ENCODE assay signal across 27 cellular contexts in genomic region chr15:69930754-69931153, GRCh38.
"Had no signal": no experiment of that assay in that cellular context is flagged by ENCODE, and none has a peak within 500 bp of the region (broad histone marks: within the 10 kb centered on the region; RNA-seq: fewer than 3 reads in every experiment).

No MANE protein-coding gene starts in this region.

- H3K27ac Mint-ChIP-seq: activated CD8-positive, alpha-beta T cell treated with anti-CD3 and anti-CD28 coated beads for 36 hours; activated T-helper 17 cell treated with anti-CD3 and anti-CD28 coated beads, Interleukin-2, amount 50 U/mL, for 72 hours; endodermal cell; natural killer cell; neural progenitor cell; stimulated activated effector memory CD8-positive, alpha-beta T cell treated with anti-CD3 and anti-CD28 coated beads, Interleukin-12 subunit alpha, Interleukin-12 subunit beta, amount 100 ng/mL, for 72 hours; stimulated activated naive CD8-positive, alpha-beta T cell treated with anti-CD3 and anti-CD28 coated beads, Interleukin-15, Interleukin-2, amounts not matched to agents 100 ng/mL and 50 ng/mL, for 24 hours; T-helper 17 cell; type B pancreatic cell; WTC11 had no signal

- H3K9me3 Mint-ChIP-seq: natural killer cell had no signal

- H3K27ac ChIP-seq: hepatocyte, neural progenitor cell, right lobe of liver, uterus had no signal

- ATAC-seq: activated CD8-positive, alpha-beta T cell treated with anti-CD3 and anti-CD28 coated beads for 36 hours; activated T-cell treated with anti-CD3 and anti-CD28 coated beads, Interleukin-2, amount 50 U/mL, for 4 hours; activated T-helper 17 cell treated with anti-CD3 and anti-CD28 coated beads, Interleukin-2, amount 50 U/mL, for 72 hours; natural killer cell; right lobe of liver; stimulated activated effector memory CD8-positive, alpha-beta T cell treated with anti-CD3 and anti-CD28 coated beads, Interleukin-12 subunit alpha, Interleukin-12 subunit beta, amount 100 ng/mL, for 72 hours; T-helper 17 cell; WTC11 had no signal

- H3K36me3 ChIP-seq: neural progenitor cell, right lobe of liver, uterus had no signal

- DNase-seq: activated CD4-positive, alpha-beta T cell treated with anti-CD3 and anti-CD28 coated beads, Interleukin-2, amount 50 U/mL, for 1 hour; activated CD8-positive, alpha-beta T cell treated with anti-CD3 and anti-CD28 coated beads for 36 hours; activated gamma-delta T cell treated with Interleukin-2 at 50 U/mL for 16 hours; activated naive CD4-positive, alpha-beta T cell treated with anti-CD3 and anti-CD28 coated beads, Interleukin-2, amount 50 U/mL, for 16 hours; activated T-cell treated with anti-CD3 and anti-CD28 coated beads, Interleukin-2, amount 50 U/mL, for 4 hours; amygdala; central memory CD4-positive, alpha-beta T cell; endodermal cell; foreskin melanocyte; islet precursor cell; midbrain; natural killer cell; occipital lobe; right lobe of liver; small intestine; stimulated activated CD4-positive, alpha-beta T cell treated with anti-CD3 and anti-CD28 coated beads, Interleukin-4, amount 100 ng/mL, for 24 hours; substantia nigra; T-helper 17 cell; T1000; uterus had no signal

- H3K4me3 Mint-ChIP-seq: activated CD8-positive, alpha-beta T cell treated with anti-CD3 and anti-CD28 coated beads for 36 hours; activated T-cell treated with anti-CD3 and anti-CD28 coated beads, Interleukin-2, amount 50 U/mL, for 4 hours; activated T-helper 17 cell treated with anti-CD3 and anti-CD28 coated beads, Interleukin-2, amount 50 U/mL, for 72 hours; endodermal cell; natural killer cell; neural progenitor cell; stimulated activated effector memory CD8-positive, alpha-beta T cell treated with anti-CD3 and anti-CD28 coated beads, Interleukin-12 subunit alpha, Interleukin-12 subunit beta, amount 100 ng/mL, for 72 hours; stimulated activated naive CD8-positive, alpha-beta T cell treated with anti-CD3 and anti-CD28 coated beads, Interleukin-15, Interleukin-2, amounts not matched to agents 100 ng/mL and 50 ng/mL, for 24 hours; T-helper 17 cell; type B pancreatic cell; WTC11 had no signal

- H3K36me3 Mint-ChIP-seq: natural killer cell; stimulated activated effector memory CD8-positive, alpha-beta T cell treated with anti-CD3 and anti-CD28 coated beads, Interleukin-12 subunit alpha, Interleukin-12 subunit beta, amount 100 ng/mL, for 72 hours; type B pancreatic cell had no signal

- H3K4me3 ChIP-seq: hepatocyte, neural progenitor cell, right lobe of liver, uterus had no signal

- H3K4me1 ChIP-seq: neural progenitor cell, right lobe of liver, uterus had no signal

- H3K4me1 Mint-ChIP-seq: activated T-helper 17 cell treated with anti-CD3 and anti-CD28 coated beads, Interleukin-2, amount 50 U/mL, for 72 hours; endodermal cell; natural killer cell; neural progenitor cell; stimulated activated effector memory CD8-positive, alpha-beta T cell treated with anti-CD3 and anti-CD28 coated beads, Interleukin-12 subunit alpha, Interleukin-12 subunit beta, amount 100 ng/mL, for 72 hours; T-helper 17 cell; WTC11 had no signal

- H3K9me3 ChIP-seq: right lobe of liver, uterus had no signal

- H3K27me3 ChIP-seq: neural progenitor cell, right lobe of liver, uterus had no signal
